In the genomic region with DNA sequence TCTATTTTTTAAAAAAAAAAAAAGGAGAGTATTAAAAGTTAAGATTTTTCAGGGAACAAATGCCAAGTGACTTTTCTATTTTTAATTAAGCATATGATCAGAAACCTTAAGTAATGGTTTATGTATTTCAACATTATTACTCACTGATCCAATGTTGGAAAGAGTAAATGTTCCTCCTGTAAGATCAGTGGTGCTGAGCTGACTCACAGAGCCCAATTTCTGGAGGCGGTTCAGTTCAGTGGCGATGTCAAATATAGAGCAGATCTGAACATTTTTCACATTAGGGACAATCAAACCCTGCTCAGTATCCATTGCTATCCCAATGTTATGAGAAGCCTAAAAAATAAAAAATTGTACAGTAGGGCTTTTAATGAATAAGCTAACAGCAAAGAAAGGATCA, we compare ENCODE assay signal across 3 cellular contexts.
"Had no signal": no experiment of that assay in that cellular context is flagged by ENCODE, and none has a peak within 500 bp of the region (broad histone marks: within the 10 kb centered on the region; RNA-seq: fewer than 3 reads in every experiment).

No MANE protein-coding gene starts in this region.

- ATAC-seq: GM12878 had no signal

- H3K4me3 ChIP-seq: GM12878 had no signal

- DNase-seq: GDM1, GF-D8 had no signal
